8 cellular contexts compared by ENCODE assay signal in the genomic region with DNA sequence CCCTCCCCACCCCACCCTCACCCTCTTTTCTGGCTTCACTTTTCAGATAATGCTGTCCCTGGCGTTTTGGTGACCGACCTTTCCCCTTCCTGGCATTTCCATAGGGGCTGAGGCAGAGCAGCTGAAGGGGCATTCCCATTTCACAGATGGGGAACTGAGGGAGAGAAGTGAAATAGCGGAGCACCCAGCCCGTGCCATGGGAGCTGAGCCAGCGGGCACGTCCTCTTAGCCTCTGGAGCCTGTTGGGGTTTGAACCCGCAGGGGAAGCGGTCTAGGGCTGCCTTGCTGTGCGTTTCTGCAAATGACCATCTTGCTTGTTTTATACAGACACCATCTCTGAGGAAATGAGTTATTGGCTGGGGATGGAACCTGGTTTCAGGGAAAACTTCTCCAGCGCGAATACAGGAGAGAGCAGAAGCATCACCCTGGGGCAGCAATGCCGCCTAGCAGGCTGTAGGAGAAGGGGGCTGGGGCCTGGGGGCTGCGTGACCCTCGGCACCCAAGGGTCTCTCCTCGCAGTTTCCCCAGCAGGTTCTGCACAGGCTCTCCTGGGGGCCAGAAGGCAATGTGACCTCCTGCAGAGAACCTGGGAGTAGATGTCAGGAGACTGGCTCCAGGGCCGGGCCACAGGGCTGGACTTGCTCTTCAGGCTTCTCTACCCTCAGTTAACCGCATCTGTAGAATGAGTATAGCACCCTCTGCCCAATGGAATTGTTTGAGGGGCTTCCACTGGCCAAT. TPM values are rescaled to one million over a fixed set of nuclear protein-coding genes. Genes with fewer than 3 reads are reported as not detected.
A peak's percentile ranks its signal among the peaks of the same experiment; 100 is the strongest.
DNase-seq lines count a peak whose midpoint lies in the region; ATAC-seq lines count a peak whose summit lies in the region.

No MANE protein-coding gene starts in this region.

- no peaks in the 10 kb centered on the region for H3K9me3 Mint-ChIP-seq in activated naive CD4-positive, alpha-beta T cell treated with anti-CD3 and anti-CD28 coated beads, Interleukin-2, amount 10 ng/mL, durations not matched to agents 7 days and 5 days
- H3K9me3 Mint-ChIP-seq in stimulated activated naive CD8-positive, alpha-beta T cell treated with anti-CD3 and anti-CD28 coated beads, Interleukin-15, amount 100 ng/mL, for 72 hours, result no peaks in the 10 kb centered on the region

- H3K36me3 Mint-ChIP-seq in activated naive CD4-positive, alpha-beta T cell treated with anti-CD3 and anti-CD28 coated beads, Interleukin-2, amount 10 ng/mL, durations not matched to agents 7 days and 5 days, result peaks cover 37% of the 10 kb centered on the region

- H3K27me3 Mint-ChIP-seq in activated naive CD4-positive, alpha-beta T cell treated with anti-CD3 and anti-CD28 coated beads, Interleukin-2, amount 10 ng/mL, durations not matched to agents 7 days and 5 days, result peaks cover 32% of the 10 kb centered on the region
- H3K27me3 Mint-ChIP-seq in stimulated activated naive CD8-positive, alpha-beta T cell treated with anti-CD3 and anti-CD28 coated beads, Interleukin-15, amount 100 ng/mL, for 72 hours, result peaks cover 11% of the 10 kb centered on the region

- no peak for ATAC-seq in stimulated activated naive CD8-positive, alpha-beta T cell treated with anti-CD3 and anti-CD28 coated beads, Interleukin-15, amount 100 ng/mL, for 72 hours
- no peak for ATAC-seq in HG03378 (IDR thresholded peaks at IDR 0.05; ENCODE audit: unreplicated experiment)
- no peak for ATAC-seq in HG03095 (IDR thresholded peaks at IDR 0.05; ENCODE audit: unreplicated experiment)

- peaks cover 21% of the 10 kb centered on the region for H3K27me3 ChIP-seq in iPS-20b (ENCODE audit: insufficient read depth, low read length)

- H3K4me3 ChIP-seq in iPS-20b (ENCODE audit: low read length), result peak overlapping the region; percentile 63

- peak; percentile 69 for DNase-seq in activated effector memory CD4-positive, alpha-beta T cell treated with anti-CD3 and anti-CD28 coated beads, Interleukin-2, amount 50 U/mL, for 16 hours
- no peak for DNase-seq in activated effector memory CD4-positive, alpha-beta T cell treated with Interleukin-2 at 50 U/mL for 16 hours
- peak; percentile 38 for DNase-seq in activated naive CD4-positive, alpha-beta T cell treated with anti-CD3 and anti-CD28 coated beads, Interleukin-2, amount 10 ng/mL, durations not matched to agents 7 days and 5 days
- DNase-seq in stimulated activated naive CD8-positive, alpha-beta T cell treated with anti-CD3 and anti-CD28 coated beads, Interleukin-15, amount 100 ng/mL, for 72 hours, result peak in 1 of 2 donors; percentile 21
- DNase-seq in cerebellum (ENCODE audit: low spot score), result no peak

- CTCF ChIA-PET in activated naive CD4-positive, alpha-beta T cell treated with anti-CD3 and anti-CD28 coated beads, Interleukin-2, amount 10 ng/mL, durations not matched to agents 7 days and 5 days (lab: Charles Lee), result interaction anchor here (1.4 to 2.9 kb wide), 2 partner anchors 24 to 44 kb away, joined by 3 to 9 read pairs; no protein-coding TSS in a partner anchor

- H3K9ac ChIP-seq in iPS-20b (ENCODE audit: low read depth, low read length), result peak overlapping the region; percentile 60; the same call in 1 of the 2 replicates

- no peaks in the 10 kb centered on the region for H3K9me3 ChIP-seq in iPS-20b (ENCODE audit: insufficient read depth, low read depth, low read length)

- peaks cover 11% of the 10 kb centered on the region; the same call in 1 of the 2 replicates for H3K4me1 ChIP-seq in iPS-20b (ENCODE audit: insufficient read depth, low read length)

- peaks cover 48% of the 10 kb centered on the region for H3K4me1 Mint-ChIP-seq in activated naive CD4-positive, alpha-beta T cell treated with anti-CD3 and anti-CD28 coated beads, Interleukin-2, amount 10 ng/mL, durations not matched to agents 7 days and 5 days
- H3K4me1 Mint-ChIP-seq in stimulated activated naive CD8-positive, alpha-beta T cell treated with anti-CD3 and anti-CD28 coated beads, Interleukin-15, amount 100 ng/mL, for 72 hours, result peaks cover 49% of the 10 kb centered on the region

- H3K4me3 Mint-ChIP-seq in activated naive CD4-positive, alpha-beta T cell treated with anti-CD3 and anti-CD28 coated beads, Interleukin-2, amount 10 ng/mL, durations not matched to agents 7 days and 5 days, result peak overlapping the region; percentile 98
- H3K4me3 Mint-ChIP-seq in stimulated activated naive CD8-positive, alpha-beta T cell treated with anti-CD3 and anti-CD28 coated beads, Interleukin-15, amount 100 ng/mL, for 72 hours, result peak overlapping the region; percentile 84 to 90

- peak overlapping the region; percentile 89 for H3K27ac Mint-ChIP-seq in activated naive CD4-positive, alpha-beta T cell treated with anti-CD3 and anti-CD28 coated beads, Interleukin-2, amount 10 ng/mL, durations not matched to agents 7 days and 5 days
- H3K27ac Mint-ChIP-seq in stimulated activated naive CD8-positive, alpha-beta T cell treated with anti-CD3 and anti-CD28 coated beads, Interleukin-15, amount 100 ng/mL, for 72 hours, result peak overlapping the region; percentile 35 to 80

- no peaks in the 10 kb centered on the region for H3K36me3 ChIP-seq in iPS-20b (ENCODE audit: insufficient read depth, low read depth, low read length)

- H3K27ac ChIP-seq in iPS-20b (ENCODE audit: low read length), result no peak overlapping the region

RNA-seq across cellular contexts. Expression of a gene that starts 1.5 kb away (rescaled TPM):
- 30.3 TPM for total RNA-seq in cerebellum

Comparison
In these comparisons a context has a peak if more than half of its experiments do, and no peak if none do; other contexts are left out.
1. DNase-seq: peak in activated effector memory CD4-positive, alpha-beta T cell treated with anti-CD3 and anti-CD28 coated beads, Interleukin-2, amount 50 U/mL, for 16 hours (single experiment) and activated naive CD4-positive, alpha-beta T cell treated with anti-CD3 and anti-CD28 coated beads, Interleukin-2, amount 10 ng/mL, durations not matched to agents 7 days and 5 days (single experiment); none in activated effector memory CD4-positive, alpha-beta T cell treated with Interleukin-2 at 50 U/mL for 16 hours (single experiment) and cerebellum (single experiment).